Comparison of ENCODE assay signal across 9 cellular contexts in the genomic region with DNA sequence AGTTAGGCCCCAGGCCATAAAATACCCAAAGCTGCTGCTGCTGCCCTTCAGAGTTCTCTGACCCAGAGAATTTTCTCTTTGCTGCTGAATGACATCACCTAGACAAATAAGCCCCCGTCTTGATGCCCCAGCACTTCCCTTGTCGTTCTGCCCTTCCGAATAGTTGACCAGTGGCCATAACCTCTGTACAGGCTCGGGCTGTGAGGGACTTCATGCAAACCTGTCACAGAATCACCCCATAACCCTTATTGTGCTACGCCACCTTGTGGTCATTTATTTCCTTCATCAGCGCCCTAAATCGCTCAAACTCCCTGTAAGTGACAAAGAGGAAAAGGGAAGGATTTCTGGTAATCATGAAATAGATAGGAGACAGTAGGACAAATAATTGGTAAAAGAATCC. TPM values are rescaled to one million over a fixed set of nuclear protein-coding genes. Genes with fewer than 3 reads are reported as not detected.
DNase-seq lines count a peak whose midpoint lies in the region; ATAC-seq and TF ChIP-seq lines count a peak whose summit lies in the region.
"Had no signal": no experiment of that assay in that cellular context is flagged by ENCODE, and none has a peak within 500 bp of the region (broad histone marks: within the 10 kb centered on the region; RNA-seq: fewer than 3 reads in every experiment).

No MANE protein-coding gene starts in this region.

- H3K9me3 ChIP-seq in body of pancreas = no peaks in the 10 kb centered on the region

- H3K4me3 ChIP-seq in body of pancreas = no peak overlapping the region

- H3K27me3 ChIP-seq in body of pancreas = no peaks in the 10 kb centered on the region

- peak; percentile 69 for DNase-seq in activated effector memory CD4-positive, alpha-beta T cell treated with anti-CD3 and anti-CD28 coated beads, Interleukin-2, amount 50 U/mL, for 16 hours
- no peak for DNase-seq in activated effector memory CD4-positive, alpha-beta T cell treated with Interleukin-2 at 50 U/mL for 16 hours
- DNase-seq in LoVo (ENCODE audit: low spot score) = peak; percentile 51
- DNase-seq in RKO (ENCODE audit: low spot score) = peak; percentile 77
- DNase-seq in body of pancreas = peak; percentile 40 to 55 (median 50)
- DNase-seq in iris pigment epithelial cell (ENCODE audit: low read depth) = peak; percentile 60
- peak; percentile 10 for DNase-seq in stimulated activated CD4-positive, alpha-beta T cell treated with anti-CD3 and anti-CD28 coated beads, Interleukin-1b, Interleukin-23, amount 100 ng/mL, for 48 hours
- DNase-seq in COR-L47 (lab: John Stamatoyannopoulos, UW) = no peak

- peak; percentile 54 for ATAC-seq in body of pancreas

- 0 to 1% methylated on average over 7 of the region's 7 CpGs for WGBS in body of pancreas, 2 donors

- no peak for TF ChIP-seq POLR2A in body of pancreas (IDR thresholded peaks at IDR 0.05)

- intact Hi-C loops in body of pancreas (cut with DNase I) = loop anchor here (5.0 kb wide), 1 partner anchor 173 kb away; no protein-coding TSS in a partner anchor

- H3K36me3 ChIP-seq in body of pancreas (replicated peaks in 1 of 2; ENCODE audit: insufficient read depth in 1 of 2, low read depth in 2 of 2) = no peaks in the 10 kb centered on the region

- no peaks in the 10 kb centered on the region for H3K4me1 ChIP-seq in body of pancreas

- TF ChIP-seq CTCF in body of pancreas (IDR thresholded peaks at IDR 0.05) = peak; percentile 23 to 62 (median 52)

- H3K27ac ChIP-seq in body of pancreas = no peak overlapping the region

RNA-seq across cellular contexts. Expression of gene SPACA5, which starts 18.8 kb away (rescaled TPM):
- not detected for total RNA-seq in body of pancreas
- total RNA-seq: urinary bladder had no signal

RNA-seq across cellular contexts. Expression of gene ZNF182, which starts 21.8 kb away (rescaled TPM):
- total RNA-seq in body of pancreas = 1 to 10 TPM; 5.3 to 5.4 TPM

RNA-seq across cellular contexts. Expression of gene ZNF630, which starts 45.9 kb away (rescaled TPM):
- total RNA-seq in body of pancreas = 1 to 10 TPM in 1 of 2 donors, under 1 TPM in 1; 0.33 to 4.2 TPM

Comparison
In these comparisons a context has a peak if more than half of its experiments do, and no peak if none do; other contexts are left out.
1. DNase-seq: peak in activated effector memory CD4-positive, alpha-beta T cell treated with anti-CD3 and anti-CD28 coated beads, Interleukin-2, amount 50 U/mL, for 16 hours (single experiment), LoVo (single experiment), RKO (single experiment), body of pancreas (4 of 4), iris pigment epithelial cell (single experiment) and stimulated activated CD4-positive, alpha-beta T cell treated with anti-CD3 and anti-CD28 coated beads, Interleukin-1b, Interleukin-23, amount 100 ng/mL, for 48 hours (single experiment); none in activated effector memory CD4-positive, alpha-beta T cell treated with Interleukin-2 at 50 U/mL for 16 hours (single experiment) and COR-L47 (single experiment).